In genomic region chr13:33025220-33025744, GRCh38 we compare ENCODE assay signal across 22 cellular contexts. TPM values are rescaled to one million over a fixed set of nuclear protein-coding genes. Genes with fewer than 3 reads are reported as not detected.
DNase-seq lines count a peak whose midpoint lies in the region; ATAC-seq, FAIRE-seq and TF ChIP-seq lines count a peak whose summit lies in the region.
"Had no signal": no experiment of that assay in that cellular context is flagged by ENCODE, and none has a peak within 500 bp of the region (broad histone marks: within the 10 kb centered on the region; RNA-seq: fewer than 3 reads in every experiment).

No MANE protein-coding gene starts in this region.

- H3K4me1 Mint-ChIP-seq in GM23338, result peaks cover 22% of the 10 kb centered on the region
- H3K4me1 Mint-ChIP-seq in WTC11, result peaks cover 13% of the 10 kb centered on the region
- H3K4me1 Mint-ChIP-seq in endodermal cell, result peaks cover 2% of the 10 kb centered on the region
- H3K4me1 Mint-ChIP-seq: IgD-negative memory B cell had no signal

- TF ChIP-seq CTCF in AG10803 (conservative IDR thresholded peaks at IDR 0.05; ENCODE audit: low read length), result no peak
- no peak for TF ChIP-seq CTCF in GM23338 (conservative IDR thresholded peaks at IDR 0.05; ENCODE audit: low read depth in 2 of 2)
- TF ChIP-seq CTCF in WTC11 (IDR thresholded peaks at IDR 0.05), result no peak
- no peak for TF ChIP-seq CTCF in endodermal cell (conservative IDR thresholded peaks at IDR 0.05)

- H3F3A ChIP-seq in GM23338 (replicated peaks; ENCODE audit: low read depth), result no peaks in the 10 kb centered on the region

- H3K27ac Mint-ChIP-seq in GM23338 (no peak overlapping the region; the same call in 1 of the 2 replicates), WTC11 (no peak overlapping the region), endodermal cell (no peak overlapping the region)
- H3K27ac Mint-ChIP-seq: CD4-positive, alpha-beta T cell; H9; IgD-negative memory B cell had no signal

- no peaks in the 10 kb centered on the region for H3K36me3 ChIP-seq in GM23338 (ENCODE audit: insufficient read depth)
- H3K36me3 ChIP-seq in endodermal cell (ENCODE audit: control insufficient read depth, insufficient read depth, low read length), result no peaks in the 10 kb centered on the region

- H3K9me3 Mint-ChIP-seq in GM23338, result no peaks in the 10 kb centered on the region
- no peaks in the 10 kb centered on the region for H3K9me3 Mint-ChIP-seq in WTC11
- H3K9me3 Mint-ChIP-seq in endodermal cell, result no peaks in the 10 kb centered on the region
- H3K9me3 Mint-ChIP-seq: CD4-positive, alpha-beta T cell; H9; IgD-negative memory B cell had no signal

- peaks cover 5% of the 10 kb centered on the region for H3K27me3 Mint-ChIP-seq in GM23338 (ENCODE audit: insufficient read depth, low read depth, poor library complexity)
- H3K27me3 Mint-ChIP-seq in WTC11 (ENCODE audit: low read depth), result peaks cover 9% of the 10 kb centered on the region
- peaks cover 16% of the 10 kb centered on the region for H3K27me3 Mint-ChIP-seq in endodermal cell (ENCODE audit: insufficient read depth)

- no peak overlapping the region for H3K4me2 ChIP-seq in GM23338

- peak; percentile 91 for ATAC-seq in GM23338
- ATAC-seq in WTC11, result peak; percentile 78

- no peaks in the 10 kb centered on the region for H4K20me1 ChIP-seq in GM23338 (replicated peaks; ENCODE audit: insufficient read depth)

- H3K27ac ChIP-seq in GM23338 (ENCODE audit: low read depth) (no peak overlapping the region), endodermal cell (ENCODE audit: low read depth, low read length) (no peak overlapping the region)
- H3K27ac ChIP-seq: C4-2B, GM23248 had no signal

- H3K9me3 ChIP-seq in endodermal cell (ENCODE audit: control insufficient read depth, low read length), result no peaks in the 10 kb centered on the region
- H3K9me3 ChIP-seq: Caco-2 had no signal

- no peak overlapping the region for H3K4me3 Mint-ChIP-seq in GM23338
- no peak overlapping the region for H3K4me3 Mint-ChIP-seq in WTC11
- no peak overlapping the region for H3K4me3 Mint-ChIP-seq in endodermal cell
- H3K4me3 Mint-ChIP-seq: CD4-positive, alpha-beta T cell; H9; IgD-negative memory B cell had no signal

- H3K27me3 ChIP-seq in GM23338 (ENCODE audit: insufficient read depth), result no peaks in the 10 kb centered on the region
- no peaks in the 10 kb centered on the region for H3K27me3 ChIP-seq in endodermal cell (ENCODE audit: control insufficient read depth, insufficient read depth, low read length, poor library complexity, severe bottlenecking)

- H2AFZ ChIP-seq in GM23338, result no peak overlapping the region
- H2AFZ ChIP-seq: GM23248 had no signal

- H3K9me2 ChIP-seq in GM23338 (ENCODE audit: insufficient read depth), result peaks cover 5% of the 10 kb centered on the region; the same call in 1 of the 2 replicates

- 51 to 58% methylated on average over 4 of the region's 4 CpGs for WGBS in endodermal cell (ENCODE audit: insufficient coverage in 1 of 2, insufficient read length in 1 of 2), 2 experiments

- H3K9ac ChIP-seq in endodermal cell (ENCODE audit: extremely low read depth, low read length, poor library complexity, severe bottlenecking), result no peak overlapping the region
- H3K9ac ChIP-seq: GM23248 had no signal

- DNase-seq in AG10803 (ENCODE audit: low read depth), result peak; percentile 1
- DNase-seq in GM23338 (ENCODE audit: low spot score), result peak; percentile 39
- DNase-seq in WTC11 (ENCODE audit: low spot score), result peak; percentile 18
- peak; percentile 82 for DNase-seq in endodermal cell
- no peak for DNase-seq in NCI-H1105 (lab: John Stamatoyannopoulos, UW)
- DNase-seq in GM12891 (ENCODE audit: insufficient read length, low spot score), result no peak
- no peak for DNase-seq in DMS79 (lab: John Stamatoyannopoulos, UW)
- DNase-seq: ACHN; AML-193; Caco-2; CD4-positive, alpha-beta T cell; DMS79 treated with DMSO at 0.1 percent for 48 hours; GF-D8; GM23248; H9; KG1 had no signal

- H3K36me3 Mint-ChIP-seq in GM23338 (ENCODE audit: low read depth), result no peaks in the 10 kb centered on the region
- H3K36me3 Mint-ChIP-seq in WTC11, result no peaks in the 10 kb centered on the region
- H3K36me3 Mint-ChIP-seq in endodermal cell (ENCODE audit: low read depth), result no peaks in the 10 kb centered on the region
- H3K36me3 Mint-ChIP-seq: IgD-negative memory B cell had no signal

- no peaks in the 10 kb centered on the region for H3K79me2 ChIP-seq in GM23338 (replicated peaks; ENCODE audit: insufficient read depth)

- H3K4me3 ChIP-seq in AG10803 (ENCODE audit: low read length) (no peak overlapping the region), GM23338 (no peak overlapping the region), endodermal cell (ENCODE audit: low read length) (no peak overlapping the region)
- H3K4me3 ChIP-seq: GM23248 had no signal

- no peak for TF ChIP-seq POLR2A in GM12891 (IDR thresholded peaks at IDR 0.05; ENCODE audit: low read depth, low read length)

- CTCF ChIA-PET in WTC11 (lab: Charles Lee), result interaction anchor here (0.6 kb wide), 1 partner anchor 41 kb away, joined by 3 read pairs; no protein-coding TSS in a partner anchor

- H3K4me1 ChIP-seq in GM23338 (ENCODE audit: insufficient read depth) (no peaks in the 10 kb centered on the region), endodermal cell (ENCODE audit: control insufficient read depth, insufficient read depth, low read length) (no peaks in the 10 kb centered on the region)
- H3K4me1 ChIP-seq: Caco-2 had no signal

- POLR2A ChIA-PET in WTC11 (lab: Charles Lee), result no interaction called here

- FAIRE-seq in GM12891 (lab: Jason Lieb, UNC), result no peak
- FAIRE-seq: A204.1, D721Med, HTR-8/SVneo had no signal

TF ChIP-seq in GM23338, 12 proteins besides CTCF, POLR2A, EP300 and RAD21 (continues in another document):
- no peak for TF ChIP-seq CREB1 (CRISPR knock-in tag; IDR thresholded peaks at IDR 0.05; ENCODE audit: low read depth)

TF ChIP-seq in WTC11, 78 proteins besides CTCF, POLR2A, EP300 and RAD21 (continues in another document):
- no peak for TF ChIP-seq ERG (CRISPR knock-in tag; IDR thresholded peaks at IDR 0.05)
- no peak for TF ChIP-seq FOXP4 (CRISPR knock-in tag; IDR thresholded peaks at IDR 0.05)

TF ChIP-seq in GM12891, 5 proteins besides CTCF, POLR2A, EP300 and RAD21:
- TF ChIP-seq POLR2AphosphoS5 (IDR thresholded peaks at IDR 0.05; ENCODE audit: low read depth, low read length) (no peak), PAX5 (IDR thresholded peaks at IDR 0.05; ENCODE audit: insufficient read depth, low read length, severe bottlenecking) (no peak), POU2F2 (IDR thresholded peaks at IDR 0.05; ENCODE audit: low read depth, low read length) (no peak)

RNA-seq across cellular contexts. Expression of gene KL, which starts 9.1 kb away (rescaled TPM):
- total RNA-seq in GM23338 (2014; rRNA removed; shearing (Covaris generic)), result 0.03 TPM in 1 of 2 replicates, not detected in the other
- polyA plus RNA-seq in GM23338 (2016; fragmentation: Nextera tagmentation; extraction: Ambion mirVana), result 0.07 TPM in 1 of 2 replicates, not detected in the other
- total RNA-seq in WTC11 (2021) (0.07 TPM in 1 of 3 replicates, not detected in the others), endodermal cell (under 1 TPM in 1 of 2 donors, not detected in 1; 0.09 TPM)
- not detected for polyA plus RNA-seq in endodermal cell (2013, experiment 1 of 2)
- polyA plus RNA-seq in endodermal cell (2013, experiment 2 of 2), result not detected
- 0.56 TPM for polyA plus RNA-seq in GM12891 (2012; ENCODE audit: low read depth, missing spikeins)
- total RNA-seq: CD4-positive, alpha-beta T cell; H9 had no signal
- polyA plus RNA-seq: BJ, GM23248, IgD-negative memory B cell had no signal

Comparison
In these comparisons a context has a peak if more than half of its experiments do, and no peak if none do; other contexts are left out.
1. DNase-seq: peak in AG10803 (single experiment), GM23338 (single experiment), WTC11 (single experiment) and endodermal cell (single experiment); none in NCI-H1105 (single experiment), GM12891 (single experiment) and DMS79 (single experiment).